ENCODE assay signal across 9 cellular contexts in the genomic region with DNA sequence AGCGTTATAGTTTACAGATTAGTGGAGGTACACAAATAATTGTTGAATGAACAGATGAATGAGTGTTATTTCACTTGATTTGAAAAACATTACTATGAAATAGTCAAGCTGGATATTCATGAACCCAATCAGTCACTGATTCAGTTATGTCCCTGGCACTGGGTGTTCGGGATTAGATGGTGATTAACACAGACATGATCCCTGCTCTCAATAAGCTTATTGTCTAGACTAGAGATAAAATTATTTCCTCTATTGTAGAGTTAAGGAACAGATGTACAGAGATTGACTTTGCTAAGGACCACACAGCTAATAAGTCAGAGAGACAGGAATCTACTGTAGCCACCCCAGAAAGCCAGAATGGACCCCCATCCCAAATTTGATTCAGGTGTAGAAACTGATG. TPM values are rescaled to one million over a fixed set of nuclear protein-coding genes. Genes with fewer than 3 reads are reported as not detected.
DNase-seq lines count a peak whose midpoint lies in the region; ATAC-seq, FAIRE-seq and TF ChIP-seq lines count a peak whose summit lies in the region.
"Had no signal": no experiment of that assay in that cellular context is flagged by ENCODE, and none has a peak within 500 bp of the region (broad histone marks: within the 10 kb centered on the region; RNA-seq: fewer than 3 reads in every experiment).

No MANE protein-coding gene starts in this region.

- H3K4me3 ChIP-seq in heart right ventricle (peak overlapping the region; percentile 14 to 79 (median 60)), kidney epithelial cell (ENCODE audit: low read depth, low read length) (peak overlapping the region; percentile 62), vagina (peak overlapping the region; percentile 52 to 59), small intestine (ENCODE audit: low read depth in 1 of 2, low read length in 2 of 2) (peak overlapping the region in 1 of 2 donors; percentile 71)

- H3K27me3 ChIP-seq in heart right ventricle (no peaks in the 10 kb centered on the region), kidney epithelial cell (ENCODE audit: control insufficient read depth, insufficient read depth, low read length) (no peaks in the 10 kb centered on the region), vagina (no peaks in the 10 kb centered on the region), small intestine (ENCODE audit: control insufficient read depth in 2 of 2, insufficient read depth in 2 of 2, low read length in 2 of 2) (no peaks in the 10 kb centered on the region)

- H3K36me3 Mint-ChIP-seq in activated naive CD8-positive, alpha-beta T cell treated with anti-CD3 and anti-CD28 coated beads, Interleukin-2, amount 10 ng/mL, durations not matched to agents 7 days and 5 days, result no peaks in the 10 kb centered on the region

- H3K4me1 Mint-ChIP-seq in activated naive CD8-positive, alpha-beta T cell treated with anti-CD3 and anti-CD28 coated beads, Interleukin-2, amount 10 ng/mL, durations not matched to agents 7 days and 5 days, result peaks cover 7% of the 10 kb centered on the region

- H3K27ac ChIP-seq in heart right ventricle (peak overlapping the region in 2 of 10 donors; percentile 58 to 71), vagina (no peak overlapping the region), small intestine (ENCODE audit: low read depth in 1 of 2, low read length in 1 of 2) (no peak overlapping the region)

- 45 to 76% methylated on average over 2 of the region's 2 CpGs for WGBS in heart right ventricle, 2 donors
- 19 to 58% (median 38%) methylated on average over 2 of the region's 2 CpGs for WGBS in small intestine, 3 donors

- TF ChIP-seq POLR2A in vagina (IDR thresholded peaks at IDR 0.05), result no peak

- intact Hi-C loops in heart right ventricle (cut with DNase I), result loop anchor here in 6 of 10 donors (2.0 to 10.0 kb wide), 9 partner anchors 73 to 1973 kb away; a partner anchor contains a TSS
- intact Hi-C loops in left cardiac atrium (cut with DNase I), result no loop called here
- intact Hi-C loops in vagina (cut with DNase I), result no loop called here
- intact Hi-C loops in head of caudate nucleus (cut with DNase I), result no loop called here

- no peak for TF ChIP-seq CTCF in heart right ventricle (IDR thresholded peaks at IDR 0.05)
- no peak for TF ChIP-seq CTCF in kidney epithelial cell (IDR thresholded peaks at IDR 0.05; ENCODE audit: insufficient read depth, low read length, poor library complexity, severe bottlenecking)
- no peak for TF ChIP-seq CTCF in vagina (IDR thresholded peaks at IDR 0.05)

- ATAC-seq in heart right ventricle (no peak), left cardiac atrium (no peak), HG02970 (IDR thresholded peaks at IDR 0.05; ENCODE audit: low FRiP score, unreplicated experiment) (no peak)
- ATAC-seq in activated naive CD8-positive, alpha-beta T cell treated with anti-CD3 and anti-CD28 coated beads, Interleukin-2, amount 10 ng/mL, durations not matched to agents 7 days and 5 days (ENCODE audit: low read depth), result no peak

- peaks cover 0 to 9% (median 2%) of the 10 kb centered on the region in 9 donors for H3K4me1 ChIP-seq in heart right ventricle
- H3K4me1 ChIP-seq in vagina, result no peaks in the 10 kb centered on the region
- no peaks in the 10 kb centered on the region for H3K4me1 ChIP-seq in small intestine (ENCODE audit: control insufficient read depth in 2 of 2, insufficient read depth in 1 of 2, low read depth in 1 of 2, low read length in 1 of 2)

- POLR2A ChIA-PET in activated naive CD8-positive, alpha-beta T cell treated with anti-CD3 and anti-CD28 coated beads, Interleukin-2, amount 10 ng/mL, durations not matched to agents 7 days and 5 days (lab: Charles Lee), result no interaction called here

- H3K36me3 ChIP-seq in heart right ventricle (no peaks in the 10 kb centered on the region), kidney epithelial cell (ENCODE audit: control insufficient read depth, insufficient read depth, low read length) (no peaks in the 10 kb centered on the region), vagina (no peaks in the 10 kb centered on the region), small intestine (ENCODE audit: control insufficient read depth in 2 of 2, insufficient read depth in 2 of 2, low read length in 2 of 2) (no peaks in the 10 kb centered on the region)

- DNase-seq in heart right ventricle (no peak), left cardiac atrium (no peak), kidney epithelial cell (ENCODE audit: low read depth) (no peak), vagina (ENCODE audit: extremely low spot score in 2 of 2) (no peak), small intestine (no peak), head of caudate nucleus (no peak)
- DNase-seq in activated naive CD8-positive, alpha-beta T cell treated with anti-CD3 and anti-CD28 coated beads, Interleukin-2, amount 10 ng/mL, durations not matched to agents 7 days and 5 days, result no peak

- no peak overlapping the region for H3K27ac Mint-ChIP-seq in activated naive CD8-positive, alpha-beta T cell treated with anti-CD3 and anti-CD28 coated beads, Interleukin-2, amount 10 ng/mL, durations not matched to agents 7 days and 5 days

- FAIRE-seq in small intestine (lab: Jason Lieb, UNC), result no peak
- FAIRE-seq: bronchial epithelial cell had no signal

- H3K9me3 ChIP-seq in heart right ventricle, result no peaks in the 10 kb centered on the region
- no peaks in the 10 kb centered on the region for H3K9me3 ChIP-seq in vagina
- H3K9me3 ChIP-seq in small intestine (ENCODE audit: control insufficient read depth, low read depth), result no peaks in the 10 kb centered on the region

- H3K27me3 Mint-ChIP-seq in activated naive CD8-positive, alpha-beta T cell treated with anti-CD3 and anti-CD28 coated beads, Interleukin-2, amount 10 ng/mL, durations not matched to agents 7 days and 5 days, result peaks cover 2% of the 10 kb centered on the region

- peak overlapping the region; percentile 79 for H3K4me3 Mint-ChIP-seq in activated naive CD8-positive, alpha-beta T cell treated with anti-CD3 and anti-CD28 coated beads, Interleukin-2, amount 10 ng/mL, durations not matched to agents 7 days and 5 days

- no peaks in the 10 kb centered on the region for H3K9me3 Mint-ChIP-seq in activated naive CD8-positive, alpha-beta T cell treated with anti-CD3 and anti-CD28 coated beads, Interleukin-2, amount 10 ng/mL, durations not matched to agents 7 days and 5 days

RNA-seq across cellular contexts. Expression of a gene that starts 1.0 kb away (rescaled TPM):
- total RNA-seq in heart right ventricle (1 to 10 TPM in 8 of 10 donors, under 1 TPM in 2; 0.37 to 4.7 (median 1.2) TPM), left cardiac atrium (1 to 10 TPM; 2.0 to 2.1 TPM), kidney epithelial cell (2.0 and 4.1 TPM in 2 replicates), vagina (9.6 TPM)
- polyA plus RNA-seq in heart right ventricle (1 to 10 TPM in 1 of 2 donors, under 1 TPM in 1; 0.49 to 1.5 TPM), small intestine (10 to 100 TPM in 2 of 3 donors, 1 to 10 TPM in 1; 5.5 to 25.9 (median 19.7) TPM)
- 1 to 10 TPM; 1.2 to 2.2 TPM for total RNA-seq in activated naive CD8-positive, alpha-beta T cell treated with anti-CD3 and anti-CD28 coated beads, Interleukin-2, amount 10 ng/mL, durations not matched to agents 7 days and 5 days

Comparison
In these comparisons a context has a peak if more than half of its experiments do, and no peak if none do; other contexts are left out.
1. intact Hi-C loops: an anchor here in heart right ventricle (2.0 to 10.0 kb wide); none called in left cardiac atrium, vagina and head of caudate nucleus.